1 cellular context compared by ENCODE assay signal in the genomic region with DNA sequence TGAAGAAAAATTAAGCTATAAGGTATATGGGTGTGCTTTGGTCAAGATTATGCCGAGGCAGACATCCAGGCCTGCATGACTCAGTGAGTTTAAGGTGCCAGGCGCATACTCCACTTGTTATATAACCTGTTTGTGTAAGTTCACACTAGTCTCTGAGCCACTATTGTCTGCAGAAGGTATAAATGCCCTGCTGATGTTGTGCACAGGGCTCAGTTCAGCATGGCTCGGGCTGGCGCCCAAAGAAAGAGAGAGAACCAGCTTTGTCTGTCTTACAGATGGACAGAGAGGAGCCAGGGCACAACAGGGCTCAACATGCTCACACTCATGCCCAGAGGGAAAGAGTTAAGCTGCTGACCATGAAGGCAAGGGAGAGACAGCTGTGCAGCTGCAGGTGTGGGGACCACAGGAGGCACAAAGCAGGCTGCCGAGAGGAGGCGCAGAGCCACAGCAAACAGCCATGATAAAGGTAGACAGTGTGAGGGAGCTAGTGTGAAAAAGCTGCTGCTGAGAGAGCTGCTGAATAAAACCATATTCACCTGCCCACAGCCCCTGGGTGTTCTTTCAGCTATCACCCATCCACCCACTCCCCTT.
TF ChIP-seq lines count a peak whose summit lies in the region.

No MANE protein-coding gene starts in this region.

TF ChIP-seq in HepG2, 621 proteins besides CTCF, POLR2A, EP300 and RAD21:
- no peak for TF ChIP-seq HDAC2 (CRISPR knock-in tag; IDR thresholded peaks at IDR 0.05)
- peak; percentile 65; the same call in 1 of the 2 replicates for TF ChIP-seq ZSCAN31 (CRISPR knock-in tag; IDR thresholded peaks at IDR 0.05; ENCODE audit: low read depth)
